ENCODE assay signal across 10 cellular contexts in the genomic region with DNA sequence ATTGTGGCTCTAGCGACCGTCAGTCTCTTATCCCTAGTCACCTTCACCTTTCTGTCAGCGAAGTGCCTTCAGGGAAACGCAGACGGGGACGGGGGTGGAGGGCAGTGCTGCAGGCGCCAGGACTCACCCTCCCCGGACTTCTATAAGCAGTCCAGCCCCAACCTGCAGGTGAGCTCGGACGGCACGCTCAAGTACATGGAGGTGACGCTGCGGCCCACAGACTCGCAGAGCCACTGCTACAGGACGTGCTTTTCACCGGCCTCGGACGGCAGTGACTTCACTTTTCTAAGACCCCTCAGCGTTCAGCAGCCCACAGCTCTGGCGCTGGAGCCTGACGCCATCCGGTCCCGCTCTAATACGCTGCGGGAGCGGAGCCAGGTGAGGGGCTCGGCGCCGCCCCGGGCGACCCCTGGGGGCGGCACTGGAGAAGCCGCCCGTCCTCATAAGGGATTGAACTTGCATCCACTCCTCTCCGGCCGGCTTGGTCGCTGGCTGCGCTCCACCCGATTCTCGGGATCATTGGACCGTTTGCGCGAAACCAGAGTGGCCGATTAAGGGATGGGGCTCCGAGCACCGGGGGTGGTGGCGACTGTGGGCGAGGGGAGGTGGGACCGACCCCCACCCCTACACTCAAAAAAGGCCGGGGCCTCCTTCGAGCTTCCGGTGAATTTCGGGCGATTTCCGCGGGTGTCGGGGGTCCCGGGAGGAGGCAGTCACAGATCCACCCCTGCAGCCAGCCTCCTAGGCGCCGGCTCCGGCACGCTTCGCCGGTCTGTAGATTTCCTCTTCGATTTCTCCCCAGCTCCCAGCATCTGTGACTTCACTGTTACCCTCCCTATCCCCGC. TPM values are rescaled to one million over a fixed set of nuclear protein-coding genes. Genes with fewer than 3 reads are reported as not detected.
DNase-seq lines count a peak whose midpoint lies in the region; ATAC-seq and TF ChIP-seq lines count a peak whose summit lies in the region.
"Had no signal": no experiment of that assay in that cellular context is flagged by ENCODE, and none has a peak within 500 bp of the region (broad histone marks: within the 10 kb centered on the region; RNA-seq: fewer than 3 reads in every experiment).

No MANE protein-coding gene starts in this region.

- no peaks in the 10 kb centered on the region for H3K36me3 ChIP-seq in thyroid gland

- H3K9me3 ChIP-seq in thyroid gland, result no peaks in the 10 kb centered on the region

- intact Hi-C loops in activated naive CD4-positive, alpha-beta T cell treated with anti-CD3 and anti-CD28 coated beads for 36 hours (cut with micrococcal nuclease), result loop anchor here (1.0 kb wide), 1 partner anchor 21 kb away; no protein-coding TSS in a partner anchor
- intact Hi-C loops in thyroid gland (cut with DNase I), result no loop called here

- H3K27ac ChIP-seq in thyroid gland, result peak overlapping the region in 1 of 3 donors; percentile 17

- no peaks in the 10 kb centered on the region for H3K9me3 Mint-ChIP-seq in activated naive CD4-positive, alpha-beta T cell treated with anti-CD3 and anti-CD28 coated beads for 36 hours
- H3K9me3 Mint-ChIP-seq in endothelial cell (ENCODE audit: unreplicated experiment), result no peaks in the 10 kb centered on the region
- H3K9me3 Mint-ChIP-seq: effector memory CD8-positive, alpha-beta T cell had no signal

- H3K27me3 ChIP-seq in thyroid gland, result no peaks in the 10 kb centered on the region

- H3K4me3 ChIP-seq in thyroid gland (replicated peaks in 1 of 3), result peak overlapping the region in 1 of 3 donors; percentile 21

- H3K4me1 Mint-ChIP-seq in activated naive CD4-positive, alpha-beta T cell treated with anti-CD3 and anti-CD28 coated beads for 36 hours (ENCODE audit: low read depth), result peaks cover 5% of the 10 kb centered on the region
- H3K4me1 Mint-ChIP-seq in endothelial cell (ENCODE audit: unreplicated experiment), result peaks cover 42% of the 10 kb centered on the region

- CTCF ChIA-PET in activated naive CD4-positive, alpha-beta T cell treated with anti-CD3 and anti-CD28 coated beads for 36 hours (lab: Charles Lee), result interaction anchor here (1.0 to 4.1 kb wide), 2 partner anchors 20 to 73 kb away, joined by 3 to 24 read pairs; no protein-coding TSS in a partner anchor

- peak overlapping the region; percentile 59 for H3K4me3 Mint-ChIP-seq in activated naive CD4-positive, alpha-beta T cell treated with anti-CD3 and anti-CD28 coated beads for 36 hours
- peak overlapping the region; percentile 78 for H3K4me3 Mint-ChIP-seq in endothelial cell (ENCODE audit: unreplicated experiment)

- TF ChIP-seq CTCF in endothelial cell (IDR thresholded peaks at IDR 0.05; ENCODE audit: unreplicated experiment) (no peak), thyroid gland (IDR thresholded peaks at IDR 0.05) (no peak)

- ATAC-seq in HG03342 (IDR thresholded peaks at IDR 0.05; ENCODE audit: unreplicated experiment) (peak; percentile 17), HG03469 (IDR thresholded peaks at IDR 0.05; ENCODE audit: unreplicated experiment) (no peak)

- peaks cover 75% of the 10 kb centered on the region for H3K27me3 Mint-ChIP-seq in activated naive CD4-positive, alpha-beta T cell treated with anti-CD3 and anti-CD28 coated beads for 36 hours (ENCODE audit: low read depth)
- peaks cover 17% of the 10 kb centered on the region for H3K27me3 Mint-ChIP-seq in endothelial cell (ENCODE audit: unreplicated experiment)

- DNase-seq in activated naive CD4-positive, alpha-beta T cell treated with anti-CD3 and anti-CD28 coated beads for 36 hours, result no peak
- DNase-seq in activated naive CD4-positive, alpha-beta T cell (lab: John Stamatoyannopoulos, UW), result no peak
- DNase-seq in endothelial cell (ENCODE audit: low spot score), result no peak
- DNase-seq in thyroid gland, result peak; percentile 52 to 58
- DNase-seq in AML-193 (lab: John Stamatoyannopoulos, UW), result no peak
- DNase-seq in 8988T, result no peak
- DNase-seq: effector memory CD8-positive, alpha-beta T cell; NCI-H1417 had no signal

- peaks cover 12 to 30% of the 10 kb centered on the region in 2 donors for H3K4me1 ChIP-seq in thyroid gland

- H3K36me3 Mint-ChIP-seq in activated naive CD4-positive, alpha-beta T cell treated with anti-CD3 and anti-CD28 coated beads for 36 hours (ENCODE audit: low read depth), result no peaks in the 10 kb centered on the region
- H3K36me3 Mint-ChIP-seq in endothelial cell (ENCODE audit: low read depth, unreplicated experiment), result peaks cover 52% of the 10 kb centered on the region

- no peak overlapping the region for H3K27ac Mint-ChIP-seq in activated naive CD4-positive, alpha-beta T cell treated with anti-CD3 and anti-CD28 coated beads for 36 hours
- no peak overlapping the region for H3K27ac Mint-ChIP-seq in endothelial cell (ENCODE audit: unreplicated experiment)
- H3K27ac Mint-ChIP-seq: effector memory CD8-positive, alpha-beta T cell had no signal

- WGBS in thyroid gland, 2 donors, result 31 to 41% methylated on average over 11 to 41 of the region's 66 CpGs

- no peak for TF ChIP-seq POLR2A in thyroid gland (IDR thresholded peaks at IDR 0.05)

RNA-seq across cellular contexts. Expression of gene PCDHGC5, which starts 2.7 kb away (rescaled TPM):
- total RNA-seq in activated naive CD4-positive, alpha-beta T cell treated with anti-CD3 and anti-CD28 coated beads for 36 hours, result not detected
- total RNA-seq in endothelial cell (ENCODE audit: unreplicated experiment) (2.9 TPM), thyroid gland (1 to 10 TPM; 1.8 to 3.4 (median 2.1) TPM)

RNA-seq across cellular contexts. Expression of gene PCDHGC4, which starts 6.7 kb away (rescaled TPM):
- not detected for total RNA-seq in activated naive CD4-positive, alpha-beta T cell treated with anti-CD3 and anti-CD28 coated beads for 36 hours
- 3.5 TPM for total RNA-seq in endothelial cell (ENCODE audit: unreplicated experiment)
- total RNA-seq in thyroid gland, result 10 to 100 TPM in 1 of 4 donors, 1 to 10 TPM in 3; 2.5 to 10.7 (median 4.8) TPM

RNA-seq across cellular contexts. Expression of gene PCDHGC3, which starts 15.8 kb away (rescaled TPM):
- under 1 TPM; 0.12 to 0.17 TPM for total RNA-seq in activated naive CD4-positive, alpha-beta T cell treated with anti-CD3 and anti-CD28 coated beads for 36 hours
- total RNA-seq in endothelial cell (ENCODE audit: unreplicated experiment), result 68.2 TPM
- 10 to 100 TPM; 24.7 to 31.5 (median 27.6) TPM for total RNA-seq in thyroid gland

Comparison
In these comparisons a context has a peak if more than half of its experiments do, and no peak if none do; other contexts are left out.
1. DNase-seq: peak in thyroid gland (2 of 2); none in activated naive CD4-positive, alpha-beta T cell treated with anti-CD3 and anti-CD28 coated beads for 36 hours (single experiment), activated naive CD4-positive, alpha-beta T cell (0 of 4), endothelial cell (single experiment), AML-193 (0 of 2) and 8988T (single experiment).
2. RNA of gene PCDHGC3, which starts 15.8 kb away (total RNA-seq): 68.2 TPM in endothelial cell (single experiment) and 24.7 to 31.5 TPM in thyroid gland; 0.12 to 0.17 TPM in activated naive CD4-positive, alpha-beta T cell treated with anti-CD3 and anti-CD28 coated beads for 36 hours; every median in the first group is over 10 times any median in the second.